28 cellular contexts compared by ENCODE assay signal in the genomic region with DNA sequence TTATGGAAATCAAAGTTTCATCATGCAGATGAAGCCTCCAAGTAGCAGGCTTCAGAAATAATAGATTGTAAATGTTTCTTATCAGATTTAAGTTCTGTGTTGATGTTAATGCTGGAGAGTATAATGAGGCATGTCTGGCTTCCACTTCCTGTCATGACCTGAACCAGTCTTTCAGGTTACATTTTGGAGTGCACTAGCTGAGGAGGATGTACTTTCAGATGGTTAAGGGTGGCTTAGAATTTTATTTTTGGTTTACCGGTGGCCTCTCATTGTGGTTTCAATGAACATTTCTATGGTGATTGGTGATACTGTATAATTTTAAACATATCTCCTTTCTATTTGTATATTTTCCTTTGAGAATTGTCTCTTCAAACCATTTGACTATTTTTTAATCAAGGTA.
DNase-seq lines count a peak whose midpoint lies in the region; ATAC-seq, FAIRE-seq and TF ChIP-seq lines count a peak whose summit lies in the region.
"Had no signal": no experiment of that assay in that cellular context is flagged by ENCODE, and none has a peak within 500 bp of the region (broad histone marks: within the 10 kb centered on the region; RNA-seq: fewer than 3 reads in every experiment).

No MANE protein-coding gene starts in this region.

- H3K27me3 ChIP-seq in H1 (replicated peaks in 1 of 4; ENCODE audit: control insufficient read depth in 3 of 4, extremely low read depth in 1 of 4, insufficient read depth in 3 of 4, low read length in 3 of 4) (no peaks in the 10 kb centered on the region), esophagus squamous epithelium (no peaks in the 10 kb centered on the region), mammary epithelial cell (ENCODE audit: insufficient read depth, low read length) (no peaks in the 10 kb centered on the region)
- H3K27me3 ChIP-seq: foreskin keratinocyte, heart left ventricle, tibial nerve had no signal

- in situ Hi-C loops in mammary epithelial cell (cut with MboI; ENCODE audit: low sequenced_read_pairs in 2 of 2): no loop called here

- H3K14ac ChIP-seq in H1 (ENCODE audit: insufficient read length): no peak overlapping the region

- H3K9me3 Mint-ChIP-seq in activated CD8-positive, alpha-beta T cell treated with anti-CD3 and anti-CD28 coated beads, Interleukin-2, amount 10 ng/mL, durations not matched to agents 7 days and 5 days (ENCODE audit: insufficient read depth): no peaks in the 10 kb centered on the region
- H3K9me3 Mint-ChIP-seq in activated CD8-positive, alpha-beta T cell treated with anti-CD3 and anti-CD28 coated beads for 36 hours: no peaks in the 10 kb centered on the region
- H3K9me3 Mint-ChIP-seq: activated CD4-positive, alpha-beta T cell treated with anti-CD3 and anti-CD28 coated beads, Interleukin-2, amount 10 ng/mL, durations not matched to agents 24 days and 14 days; activated naive CD4-positive, alpha-beta T cell treated with anti-CD3 and anti-CD28 coated beads, Interleukin-2, amount 10 ng/mL, durations not matched to agents 7 days and 5 days had no signal

- H3K4me3 ChIP-seq in H1 (ENCODE audit: extremely low read depth in 1 of 4, insufficient read depth in 2 of 4, low read depth in 3 of 4, low read length in 4 of 4): no peak overlapping the region
- no peak overlapping the region for H3K4me3 ChIP-seq in esophagus squamous epithelium
- H3K4me3 ChIP-seq in mammary epithelial cell (replicated peaks in 1 of 3; ENCODE audit: insufficient read depth in 1 of 3, low read depth in 2 of 3, low read length in 3 of 3): no peak overlapping the region
- H3K4me3 ChIP-seq: breast epithelium, coronary artery, heart left ventricle, SK-N-MC, tibial nerve had no signal

- FAIRE-seq in H1 (lab: Jason Lieb, UNC): peak; percentile 28
- FAIRE-seq: G401.6 had no signal

- no peak overlapping the region for H3K23ac ChIP-seq in H1 (ENCODE audit: insufficient read length)

- peak; percentile 55 for ATAC-seq in activated CD8-positive, alpha-beta T cell treated with anti-CD3 and anti-CD28 coated beads, Interleukin-2, amount 10 ng/mL, durations not matched to agents 7 days and 5 days
- no peak for ATAC-seq in activated CD8-positive, alpha-beta T cell treated with anti-CD3 and anti-CD28 coated beads for 36 hours
- ATAC-seq in GM21717 (IDR thresholded peaks at IDR 0.05; ENCODE audit: unreplicated experiment) (peak; percentile 58), GM19455 (IDR thresholded peaks at IDR 0.05; ENCODE audit: unreplicated experiment) (no peak)
- ATAC-seq: esophagus mucosa, foreskin keratinocyte, heart left ventricle had no signal

- no peaks in the 10 kb centered on the region for H3K36me3 Mint-ChIP-seq in activated CD8-positive, alpha-beta T cell treated with anti-CD3 and anti-CD28 coated beads, Interleukin-2, amount 10 ng/mL, durations not matched to agents 7 days and 5 days (ENCODE audit: low read depth)
- H3K36me3 Mint-ChIP-seq in activated CD8-positive, alpha-beta T cell treated with anti-CD3 and anti-CD28 coated beads for 36 hours (ENCODE audit: low read depth): no peaks in the 10 kb centered on the region
- H3K36me3 Mint-ChIP-seq: activated naive CD4-positive, alpha-beta T cell treated with anti-CD3 and anti-CD28 coated beads, Interleukin-2, amount 10 ng/mL, durations not matched to agents 7 days and 5 days; CD4-positive, CD25-positive, alpha-beta regulatory T cell; naive thymus-derived CD8-positive, alpha-beta T cell had no signal

- no peak overlapping the region for H3K27ac ChIP-seq in H1 (ENCODE audit: low read depth, low read length)
- no peak overlapping the region for H3K27ac ChIP-seq in esophagus squamous epithelium
- no peak overlapping the region for H3K27ac ChIP-seq in mammary epithelial cell (ENCODE audit: insufficient read depth, low read depth, low read length)
- H3K27ac ChIP-seq: breast epithelium, coronary artery, foreskin keratinocyte, heart left ventricle, SK-N-MC, tibial nerve had no signal

- no peak overlapping the region for H3K56ac ChIP-seq in H1 (replicated peaks; ENCODE audit: insufficient read length, low read depth, low read length)

- H2BK20ac ChIP-seq in H1 (ENCODE audit: low read length): no peak overlapping the region

- no peak overlapping the region for H3K4me2 ChIP-seq in H1 (ENCODE audit: insufficient read depth in 1 of 2, low read depth in 2 of 2, low read length in 2 of 2)
- no peak overlapping the region for H3K4me2 ChIP-seq in mammary epithelial cell (ENCODE audit: insufficient read depth, low read depth, low read length)

- TF ChIP-seq CTCF in activated CD8-positive, alpha-beta T cell treated with anti-CD3 and anti-CD28 coated beads for 36 hours (IDR thresholded peaks at IDR 0.05): no peak
- TF ChIP-seq CTCF in H1 (IDR thresholded peaks at IDR 0.05; ENCODE audit: control extremely low read depth in 1 of 3, insufficient read depth in 1 of 3, low read depth in 1 of 3, low read length in 3 of 3) (no peak), esophagus squamous epithelium (IDR thresholded peaks at IDR 0.05) (no peak), mammary epithelial cell (conservative IDR thresholded peaks at IDR 0.05 in 1 of 2, IDR thresholded peaks at IDR 0.05 in 1 of 2; ENCODE audit: extremely low read depth in 1 of 2, insufficient read depth in 1 of 2, low read depth in 1 of 2, low read length in 2 of 2) (no peak)

- H3K4me3 Mint-ChIP-seq in activated CD8-positive, alpha-beta T cell treated with anti-CD3 and anti-CD28 coated beads, Interleukin-2, amount 10 ng/mL, durations not matched to agents 7 days and 5 days: no peak overlapping the region
- H3K4me3 Mint-ChIP-seq in activated CD8-positive, alpha-beta T cell treated with anti-CD3 and anti-CD28 coated beads for 36 hours: no peak overlapping the region
- H3K4me3 Mint-ChIP-seq: activated CD4-positive, alpha-beta T cell treated with anti-CD3 and anti-CD28 coated beads, Interleukin-2, amount 10 ng/mL, durations not matched to agents 24 days and 14 days; activated naive CD4-positive, alpha-beta T cell treated with anti-CD3 and anti-CD28 coated beads, Interleukin-2, amount 10 ng/mL, durations not matched to agents 7 days and 5 days; CD4-positive, CD25-positive, alpha-beta regulatory T cell; H9; naive thymus-derived CD8-positive, alpha-beta T cell had no signal

- H4K5ac ChIP-seq in H1 (ENCODE audit: insufficient read length, low read depth, low read length): no peak overlapping the region

- H3K79me2 ChIP-seq in H1 (ENCODE audit: control insufficient read depth in 1 of 2, insufficient read depth in 2 of 2, low read length in 2 of 2) (no peaks in the 10 kb centered on the region), mammary epithelial cell (ENCODE audit: insufficient read depth, low read length) (no peaks in the 10 kb centered on the region)

- H3K23me2 ChIP-seq in H1 (ENCODE audit: low read depth, low read length): no peaks in the 10 kb centered on the region

- no peak overlapping the region for H2BK5ac ChIP-seq in H1 (ENCODE audit: low read depth, low read length)

- no peak overlapping the region for H4K8ac ChIP-seq in H1 (ENCODE audit: extremely low read depth, insufficient read depth, low read length)

- intact Hi-C loops in activated CD8-positive, alpha-beta T cell treated with anti-CD3 and anti-CD28 coated beads for 36 hours (cut with micrococcal nuclease): no loop called here
- intact Hi-C loops in esophagus squamous epithelium (cut with DNase I): no loop called here
- intact Hi-C loops in mammary epithelial cell (cut with micrococcal nuclease): no loop called here

- H2AFZ ChIP-seq in H1 (ENCODE audit: low read length): no peak overlapping the region
- H2AFZ ChIP-seq in mammary epithelial cell (ENCODE audit: low read depth, low read length): no peak overlapping the region

- H3K9ac ChIP-seq in H1 (replicated peaks in 1 of 4; ENCODE audit: extremely low read depth in 1 of 4, low read depth in 3 of 4, low read length in 3 of 4) (no peak overlapping the region), mammary epithelial cell (ENCODE audit: insufficient read depth, low read length) (no peak overlapping the region)

- H3K4me1 ChIP-seq in H1 (replicated peaks in 1 of 4; ENCODE audit: control insufficient read depth in 3 of 4, insufficient read depth in 4 of 4, low read length in 3 of 4) (no peaks in the 10 kb centered on the region), esophagus squamous epithelium (no peaks in the 10 kb centered on the region), mammary epithelial cell (ENCODE audit: insufficient read depth, low read length) (no peaks in the 10 kb centered on the region)
- H3K4me1 ChIP-seq: breast epithelium, foreskin keratinocyte, heart left ventricle, tibial nerve had no signal

- peaks cover 15% of the 10 kb centered on the region for H3K4me1 Mint-ChIP-seq in activated CD8-positive, alpha-beta T cell treated with anti-CD3 and anti-CD28 coated beads, Interleukin-2, amount 10 ng/mL, durations not matched to agents 7 days and 5 days (ENCODE audit: low read depth)
- H3K4me1 Mint-ChIP-seq in activated CD8-positive, alpha-beta T cell treated with anti-CD3 and anti-CD28 coated beads for 36 hours (ENCODE audit: low read depth): peaks cover 3% of the 10 kb centered on the region
- H3K4me1 Mint-ChIP-seq: activated CD4-positive, alpha-beta T cell treated with anti-CD3 and anti-CD28 coated beads, Interleukin-2, amount 10 ng/mL, durations not matched to agents 24 days and 14 days; CD4-positive, CD25-positive, alpha-beta regulatory T cell; H9 had no signal

- WGBS in H1 (ENCODE audit: extremely low coverage in 1 of 2, insufficient coverage in 1 of 2, insufficient read length in 1 of 2, insufficient replicate concordance in 2 of 2, low coverage in 1 of 2, low lambda C conversion rate in 2 of 2, missing lambda C conversion rate in 1 of 2), 2 experiments: 100% methylated on average over 1 of the region's 1 CpG; no CpG with 5 or more reads in 1 of the 2 experiments
- WGBS in esophagus squamous epithelium, 2 donors: 53 to 67% methylated on average over 1 of the region's 1 CpG
- WGBS in mammary epithelial cell (ENCODE audit: low coverage, missing lambda C conversion rate): 27% methylated on average over 1 of the region's 1 CpG

- BruUV-seq in mammary epithelial cell (replicated peaks; lab: Mats Ljungman, UMichigan): no TSS peak

- H2BK12ac ChIP-seq in H1 (ENCODE audit: low read depth, low read length): no peak overlapping the region

- TF ChIP-seq RAD21 in H1 (IDR thresholded peaks at IDR 0.05 in 1 of 2, conservative IDR thresholded peaks at IDR 0.05 in 1 of 2; ENCODE audit: low read depth in 2 of 2, low read length in 2 of 2): no peak

- H3K9me3 ChIP-seq in H1 (ENCODE audit: insufficient read depth in 2 of 2, low read depth in 1 of 2, low read length in 1 of 2): no peaks in the 10 kb centered on the region; a peak in 1 of 4 replicates
- no peaks in the 10 kb centered on the region for H3K9me3 ChIP-seq in esophagus squamous epithelium
- H3K9me3 ChIP-seq in mammary epithelial cell (replicated peaks; ENCODE audit: insufficient read depth, low read length): no peaks in the 10 kb centered on the region
- H3K9me3 ChIP-seq: breast epithelium, heart left ventricle, tibial nerve had no signal

- dilution Hi-C loops in mammary epithelial cell (cut with HindIII; ENCODE audit: low sequenced_read_pairs): no loop called here

- H3K27ac Mint-ChIP-seq in activated CD8-positive, alpha-beta T cell treated with anti-CD3 and anti-CD28 coated beads, Interleukin-2, amount 10 ng/mL, durations not matched to agents 7 days and 5 days: no peak overlapping the region
- H3K27ac Mint-ChIP-seq in activated CD8-positive, alpha-beta T cell treated with anti-CD3 and anti-CD28 coated beads for 36 hours: no peak overlapping the region
- H3K27ac Mint-ChIP-seq: activated CD4-positive, alpha-beta T cell treated with anti-CD3 and anti-CD28 coated beads, Interleukin-2, amount 10 ng/mL, durations not matched to agents 24 days and 14 days; CD4-positive, CD25-positive, alpha-beta regulatory T cell; H9 had no signal

- POLR2A ChIA-PET in activated CD8-positive, alpha-beta T cell treated with anti-CD3 and anti-CD28 coated beads, Interleukin-2, amount 10 ng/mL, durations not matched to agents 7 days and 5 days (lab: Charles Lee): no interaction called here
- POLR2A ChIA-PET in activated CD8-positive, alpha-beta T cell treated with anti-CD3 and anti-CD28 coated beads for 36 hours (lab: Charles Lee): no interaction called here
- POLR2A ChIA-PET in H1 (lab: Charles Lee; ENCODE audit: partially characterized antibody): no interaction called here

- CTCF ChIA-PET in activated CD8-positive, alpha-beta T cell treated with anti-CD3 and anti-CD28 coated beads, Interleukin-2, amount 10 ng/mL, durations not matched to agents 7 days and 5 days (lab: Charles Lee): no interaction called here
- CTCF ChIA-PET in activated CD8-positive, alpha-beta T cell treated with anti-CD3 and anti-CD28 coated beads for 36 hours (lab: Charles Lee): no interaction called here
- CTCF ChIA-PET in H1 (lab: Charles Lee; ENCODE audit: partially characterized antibody): no interaction called here
- CTCF ChIA-PET in mammary epithelial cell (lab: Charles Lee; ENCODE audit: low non-redundant PET): no interaction called here

- H3K79me1 ChIP-seq in H1 (ENCODE audit: low read depth, low read length): no peaks in the 10 kb centered on the region

- H3K36me3 ChIP-seq in H1 (ENCODE audit: control insufficient read depth in 2 of 4, insufficient read depth in 4 of 4, low read length in 3 of 4) (no peaks in the 10 kb centered on the region), esophagus squamous epithelium (no peaks in the 10 kb centered on the region), mammary epithelial cell (ENCODE audit: insufficient read depth, low read length) (no peaks in the 10 kb centered on the region)
- H3K36me3 ChIP-seq: breast epithelium, heart left ventricle, tibial nerve had no signal

- TF ChIP-seq POLR2A in H1 (IDR thresholded peaks at IDR 0.05; ENCODE audit: control extremely low read depth in 1 of 2, low read depth in 2 of 2, low read length in 2 of 2): no peak
- no peak for TF ChIP-seq POLR2A in esophagus squamous epithelium (IDR thresholded peaks at IDR 0.05)

- H2BK120ac ChIP-seq in H1 (replicated peaks; ENCODE audit: low read depth, low read length): no peak overlapping the region

- DNase-seq in activated CD8-positive, alpha-beta T cell treated with anti-CD3 and anti-CD28 coated beads, Interleukin-2, amount 10 ng/mL, durations not matched to agents 7 days and 5 days: no peak
- no peak for DNase-seq in activated CD8-positive, alpha-beta T cell treated with anti-CD3 and anti-CD28 coated beads for 36 hours
- DNase-seq in NCI-H748 (lab: John Stamatoyannopoulos, UW; ENCODE audit: unreplicated experiment) (peak; percentile 23), H1 (ENCODE audit: low read depth in 1 of 2, low spot score in 2 of 2) (no peak), esophagus squamous epithelium (lab: John Stamatoyannopoulos, UW) (no peak), mammary epithelial cell (no peak)
- DNase-seq: 8988T; activated CD4-positive, alpha-beta T cell treated with anti-CD3 and anti-CD28 coated beads, Interleukin-2, amount 10 ng/mL, durations not matched to agents 24 days and 14 days; activated naive CD4-positive, alpha-beta T cell treated with anti-CD3 and anti-CD28 coated beads, Interleukin-2, amount 10 ng/mL, durations not matched to agents 7 days and 5 days; CD4-positive, CD25-positive, alpha-beta regulatory T cell; foreskin keratinocyte; H9; heart left ventricle; KG1; midbrain; NCI-H1436; NCI-H2107; NCI-H446 treated with DMSO at 0.1 percent for 48 hours; occipital lobe had no signal

- no peak overlapping the region for H2AK5ac ChIP-seq in H1 (ENCODE audit: low read depth, low read length)

- no peak overlapping the region for H3K18ac ChIP-seq in H1 (ENCODE audit: extremely low read depth, low read length)

- H3K4ac ChIP-seq in H1 (replicated peaks; ENCODE audit: insufficient read length, low read depth, low read length): no peak overlapping the region

- H4K91ac ChIP-seq in H1 (replicated peaks; ENCODE audit: insufficient read length, low read length): no peak overlapping the region

- H4K20me1 ChIP-seq in H1 (replicated peaks in 1 of 2; ENCODE audit: control insufficient read depth in 1 of 2, insufficient read depth in 2 of 2, low read length in 2 of 2) (no peaks in the 10 kb centered on the region), mammary epithelial cell (ENCODE audit: insufficient read depth, low read length) (no peaks in the 10 kb centered on the region)

- TF ChIP-seq EP300 in H1 (IDR thresholded peaks at IDR 0.05; ENCODE audit: borderline replicate concordance in 1 of 2, low read depth in 2 of 2, low read length in 2 of 2): no peak

- H3K27me3 Mint-ChIP-seq in activated CD8-positive, alpha-beta T cell treated with anti-CD3 and anti-CD28 coated beads, Interleukin-2, amount 10 ng/mL, durations not matched to agents 7 days and 5 days (ENCODE audit: low read depth): no peaks in the 10 kb centered on the region
- no peaks in the 10 kb centered on the region for H3K27me3 Mint-ChIP-seq in activated CD8-positive, alpha-beta T cell treated with anti-CD3 and anti-CD28 coated beads for 36 hours
- H3K27me3 Mint-ChIP-seq: activated CD4-positive, alpha-beta T cell treated with anti-CD3 and anti-CD28 coated beads, Interleukin-2, amount 10 ng/mL, durations not matched to agents 24 days and 14 days; activated naive CD4-positive, alpha-beta T cell treated with anti-CD3 and anti-CD28 coated beads, Interleukin-2, amount 10 ng/mL, durations not matched to agents 7 days and 5 days; CD4-positive, CD25-positive, alpha-beta regulatory T cell; naive thymus-derived CD8-positive, alpha-beta T cell had no signal

- H2BK15ac ChIP-seq in H1 (ENCODE audit: low read length): no peak overlapping the region

Comparison
In these comparisons a context has a peak if more than half of its experiments do, and no peak if none do; other contexts are left out.
1. ATAC-seq: peak in activated CD8-positive, alpha-beta T cell treated with anti-CD3 and anti-CD28 coated beads, Interleukin-2, amount 10 ng/mL, durations not matched to agents 7 days and 5 days (single experiment) and GM21717 (single experiment); none in activated CD8-positive, alpha-beta T cell treated with anti-CD3 and anti-CD28 coated beads for 36 hours (single experiment) and GM19455 (single experiment).